ENCODE assay signal across 10 cellular contexts in genomic region chr5:142798099-142798768, GRCh38. TPM values are rescaled to one million over a fixed set of nuclear protein-coding genes. Genes with fewer than 3 reads are reported as not detected.
DNase-seq lines count a peak whose midpoint lies in the region; ATAC-seq, FAIRE-seq and TF ChIP-seq lines count a peak whose summit lies in the region.
"Had no signal": no experiment of that assay in that cellular context is flagged by ENCODE, and none has a peak within 500 bp of the region (broad histone marks: within the 10 kb centered on the region; RNA-seq: fewer than 3 reads in every experiment).

No MANE protein-coding gene starts in this region.

- peaks cover 71% of the 10 kb centered on the region for H3K4me1 ChIP-seq in CD8-positive, alpha-beta T cell (ENCODE audit: insufficient read depth, low read length)

- H3K9me3 Mint-ChIP-seq in CD8-positive, alpha-beta T cell = no peaks in the 10 kb centered on the region
- H3K9me3 Mint-ChIP-seq in activated naive CD8-positive, alpha-beta T cell (ENCODE audit: low read depth) = no peaks in the 10 kb centered on the region
- H3K9me3 Mint-ChIP-seq in natural killer cell = no peaks in the 10 kb centered on the region
- H3K9me3 Mint-ChIP-seq in activated T-helper 17 cell treated with anti-CD3 and anti-CD28 coated beads, Interleukin-2, amount 50 U/mL, for 72 hours = no peaks in the 10 kb centered on the region

- peak overlapping the region; percentile 61 for H3K4me3 Mint-ChIP-seq in CD8-positive, alpha-beta T cell
- peak overlapping the region; percentile 27 for H3K4me3 Mint-ChIP-seq in activated naive CD8-positive, alpha-beta T cell
- H3K4me3 Mint-ChIP-seq in natural killer cell = peak overlapping the region; percentile 77
- no peak overlapping the region for H3K4me3 Mint-ChIP-seq in activated T-helper 17 cell treated with anti-CD3 and anti-CD28 coated beads, Interleukin-2, amount 50 U/mL, for 72 hours

- no peaks in the 10 kb centered on the region for H3K27me3 ChIP-seq in CD8-positive, alpha-beta T cell (ENCODE audit: insufficient read depth, low read length)

- FAIRE-seq in H54 (lab: Jason Lieb, UNC) = no peak

- no peak for TF ChIP-seq POLR2A in H54 (IDR thresholded peaks at IDR 0.05; ENCODE audit: low read depth, low read length)

- peak overlapping the region; percentile 92 for H3K27ac Mint-ChIP-seq in CD8-positive, alpha-beta T cell
- H3K27ac Mint-ChIP-seq in activated naive CD8-positive, alpha-beta T cell = peak overlapping the region; percentile 98
- H3K27ac Mint-ChIP-seq in natural killer cell = peak overlapping the region; percentile 83 to 90
- H3K27ac Mint-ChIP-seq in activated T-helper 17 cell treated with anti-CD3 and anti-CD28 coated beads, Interleukin-2, amount 50 U/mL, for 72 hours = no peak overlapping the region

- peaks cover 2% of the 10 kb centered on the region for H3K36me3 Mint-ChIP-seq in CD8-positive, alpha-beta T cell
- H3K36me3 Mint-ChIP-seq in activated naive CD8-positive, alpha-beta T cell = peaks cover 2% of the 10 kb centered on the region
- H3K36me3 Mint-ChIP-seq in natural killer cell = no peaks in the 10 kb centered on the region
- no peaks in the 10 kb centered on the region for H3K36me3 Mint-ChIP-seq in activated T-helper 17 cell treated with anti-CD3 and anti-CD28 coated beads, Interleukin-2, amount 50 U/mL, for 72 hours (ENCODE audit: low read depth)

- POLR2A ChIA-PET in CD8-positive, alpha-beta T cell (lab: Charles Lee) = interaction anchor here (0.8 to 5.4 kb wide), 10 partner anchors 11 to 475 kb away, joined by 3 to 71 read pairs (median 4); partner anchors contain the start of gene ARHGAP26

- in situ Hi-C loops in GM13977 (cut with MboI; ENCODE audit: low pct_unique_long_range_greater_than_20kb, low sequenced_read_pairs, unreplicated experiment) = no loop called here

- no peaks in the 10 kb centered on the region for H3K36me3 ChIP-seq in CD8-positive, alpha-beta T cell (ENCODE audit: insufficient read depth, low read length)

- no peaks in the 10 kb centered on the region for H3K9me3 ChIP-seq in CD8-positive, alpha-beta T cell (ENCODE audit: low read length)

- peak overlapping the region; percentile 26 for H3K4me3 ChIP-seq in CD8-positive, alpha-beta T cell (ENCODE audit: low read depth, low read length)

- ATAC-seq in CD8-positive, alpha-beta T cell = peak; percentile 37
- ATAC-seq in natural killer cell = peak; percentile 66 to 90 (median 82)
- no peak for ATAC-seq in activated T-helper 17 cell treated with anti-CD3 and anti-CD28 coated beads, Interleukin-2, amount 50 U/mL, for 72 hours (replicated peaks)

- no peaks in the 10 kb centered on the region for H3K27me3 Mint-ChIP-seq in CD8-positive, alpha-beta T cell (ENCODE audit: low read depth)
- no peaks in the 10 kb centered on the region for H3K27me3 Mint-ChIP-seq in activated naive CD8-positive, alpha-beta T cell
- no peaks in the 10 kb centered on the region for H3K27me3 Mint-ChIP-seq in natural killer cell (ENCODE audit: low read depth in 2 of 2)
- H3K27me3 Mint-ChIP-seq in activated T-helper 17 cell treated with anti-CD3 and anti-CD28 coated beads, Interleukin-2, amount 50 U/mL, for 72 hours = no peaks in the 10 kb centered on the region

- intact Hi-C loops in CD8-positive, alpha-beta T cell (cut with DNase I, micrococcal nuclease) = loop anchor here in 1 of 2 experiments (2.0 kb wide), 1 partner anchor 27 kb away; the partner anchor contains the start of gene ARHGAP26
- intact Hi-C loops in natural killer cell (cut with micrococcal nuclease) = loop anchor here (1.0 to 2.0 kb wide), 3 partner anchors 11 to 27 kb away; no protein-coding TSS in a partner anchor

- DNase-seq in CD8-positive, alpha-beta T cell = peak in 6 of 7 experiments; percentile 15 to 68 (median 32)
- DNase-seq in Kasumi-1 (lab: John Stamatoyannopoulos, UW) (peak; percentile 99), natural killer cell (peak; percentile 29), H54 (ENCODE audit: insufficient read length, low spot score) (no peak), AG08396 (ENCODE audit: low spot score) (no peak), GM13977 (ENCODE audit: low spot score) (no peak)
- DNase-seq: DMS79, NCI-H187 treated with DMSO at 0.1 percent for 48 hours had no signal

- CTCF ChIA-PET in CD8-positive, alpha-beta T cell (lab: Charles Lee) = interaction anchor here (0.7 to 5.4 kb wide), 14 partner anchors 11 to 90 kb away, joined by 3 to 57 read pairs (median 7); partner anchors contain the start of gene ARHGAP26

- H3K27ac ChIP-seq in CD8-positive, alpha-beta T cell (ENCODE audit: low read depth, low read length) = peak overlapping the region; percentile 35

- no peak for TF ChIP-seq CTCF in CD8-positive, alpha-beta T cell (IDR thresholded peaks at IDR 0.05)
- TF ChIP-seq CTCF in natural killer cell (IDR thresholded peaks at IDR 0.05) (no peak), GM13977 (IDR thresholded peaks at IDR 0.05; ENCODE audit: extremely low read depth, insufficient read depth, missing control alignments) (no peak)

- H3K4me1 Mint-ChIP-seq in CD8-positive, alpha-beta T cell (ENCODE audit: low read depth) = peaks cover 86% of the 10 kb centered on the region
- peaks cover 78% of the 10 kb centered on the region for H3K4me1 Mint-ChIP-seq in activated naive CD8-positive, alpha-beta T cell (ENCODE audit: low read depth)
- peaks cover 83 to 84% of the 10 kb centered on the region in 2 donors for H3K4me1 Mint-ChIP-seq in natural killer cell
- peaks cover 24% of the 10 kb centered on the region for H3K4me1 Mint-ChIP-seq in activated T-helper 17 cell treated with anti-CD3 and anti-CD28 coated beads, Interleukin-2, amount 50 U/mL, for 72 hours

RNA-seq across cellular contexts. Expression of gene ARHGAP26, which starts 28.1 kb away (rescaled TPM):
- 10 to 100 TPM; 46.0 to 46.6 TPM for total RNA-seq in CD8-positive, alpha-beta T cell
- total RNA-seq in natural killer cell = 100 to 1,000 TPM; 153 to 159 (median 158) TPM
- total RNA-seq in activated T-helper 17 cell treated with anti-CD3 and anti-CD28 coated beads, Interleukin-2, amount 50 U/mL, for 72 hours = 10 to 100 TPM in 1 of 2 donors, 1 to 10 TPM in 1; 7.8 to 12.0 TPM

Comparison
In these comparisons a context has a peak if more than half of its experiments do, and no peak if none do; other contexts are left out.
1. DNase-seq: peak in CD8-positive, alpha-beta T cell (6 of 7), Kasumi-1 (2 of 2) and natural killer cell (single experiment); none in H54 (single experiment), AG08396 (single experiment) and GM13977 (single experiment).